Comparison of ENCODE assay signal across 1 cellular context in genomic region chr15:90003736-90004135, GRCh38.
TF ChIP-seq lines count a peak whose summit lies in the region.

No MANE protein-coding gene starts in this region.

TF ChIP-seq in A549, 52 proteins besides CTCF, POLR2A, EP300 and RAD21 (continued from another document):
- no peak for TF ChIP-seq PBX3 (IDR thresholded peaks at IDR 0.05)
- TF ChIP-seq, protein P1, sequence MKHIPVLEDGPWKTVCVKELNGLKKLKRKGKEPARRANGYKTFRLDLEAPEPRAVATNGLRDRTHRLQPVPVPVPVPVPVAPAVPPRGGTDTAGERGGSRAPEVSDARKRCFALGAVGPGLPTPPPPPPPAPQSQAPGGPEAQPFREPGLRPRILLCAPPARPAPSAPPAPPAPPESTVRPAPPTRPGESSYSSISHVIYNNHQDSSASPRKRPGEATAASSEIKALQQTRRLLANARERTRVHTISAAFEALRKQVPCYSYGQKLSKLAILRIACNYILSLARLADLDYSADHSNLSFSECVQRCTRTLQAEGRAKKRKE (CRISPR knock-in tag; IDR thresholded peaks at IDR 0.05; ENCODE audit: low read depth) = no peak
- no peak for TF ChIP-seq BHLHE40 (IDR thresholded peaks at IDR 0.05; ENCODE audit: low read depth, low read length)
- TF ChIP-seq EHF (CRISPR knock-in tag; IDR thresholded peaks at IDR 0.05) = no peak
- TF ChIP-seq, protein P2, sequence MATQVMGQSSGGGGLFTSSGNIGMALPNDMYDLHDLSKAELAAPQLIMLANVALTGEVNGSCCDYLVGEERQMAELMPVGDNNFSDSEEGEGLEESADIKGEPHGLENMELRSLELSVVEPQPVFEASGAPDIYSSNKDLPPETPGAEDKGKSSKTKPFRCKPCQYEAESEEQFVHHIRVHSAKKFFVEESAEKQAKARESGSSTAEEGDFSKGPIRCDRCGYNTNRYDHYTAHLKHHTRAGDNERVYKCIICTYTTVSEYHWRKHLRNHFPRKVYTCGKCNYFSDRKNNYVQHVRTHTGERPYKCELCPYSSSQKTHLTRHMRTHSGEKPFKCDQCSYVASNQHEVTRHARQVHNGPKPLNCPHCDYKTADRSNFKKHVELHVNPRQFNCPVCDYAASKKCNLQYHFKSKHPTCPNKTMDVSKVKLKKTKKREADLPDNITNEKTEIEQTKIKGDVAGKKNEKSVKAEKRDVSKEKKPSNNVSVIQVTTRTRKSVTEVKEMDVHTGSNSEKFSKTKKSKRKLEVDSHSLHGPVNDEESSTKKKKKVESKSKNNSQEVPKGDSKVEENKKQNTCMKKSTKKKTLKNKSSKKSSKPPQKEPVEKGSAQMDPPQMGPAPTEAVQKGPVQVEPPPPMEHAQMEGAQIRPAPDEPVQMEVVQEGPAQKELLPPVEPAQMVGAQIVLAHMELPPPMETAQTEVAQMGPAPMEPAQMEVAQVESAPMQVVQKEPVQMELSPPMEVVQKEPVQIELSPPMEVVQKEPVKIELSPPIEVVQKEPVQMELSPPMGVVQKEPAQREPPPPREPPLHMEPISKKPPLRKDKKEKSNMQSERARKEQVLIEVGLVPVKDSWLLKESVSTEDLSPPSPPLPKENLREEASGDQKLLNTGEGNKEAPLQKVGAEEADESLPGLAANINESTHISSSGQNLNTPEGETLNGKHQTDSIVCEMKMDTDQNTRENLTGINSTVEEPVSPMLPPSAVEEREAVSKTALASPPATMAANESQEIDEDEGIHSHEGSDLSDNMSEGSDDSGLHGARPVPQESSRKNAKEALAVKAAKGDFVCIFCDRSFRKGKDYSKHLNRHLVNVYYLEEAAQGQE (IDR thresholded peaks at IDR 0.05) = no peak
- no peak for TF ChIP-seq RNF2 (IDR thresholded peaks at IDR 0.05; ENCODE audit: borderline replicate concordance, low read depth)
- no peak for TF ChIP-seq CBX2 (IDR thresholded peaks at IDR 0.05; ENCODE audit: borderline replicate concordance, low read depth)
- TF ChIP-seq ESRRA (IDR thresholded peaks at IDR 0.05; ENCODE audit: borderline replicate concordance, low read length) = no peak
- TF ChIP-seq EHMT2 (IDR thresholded peaks at IDR 0.05; ENCODE audit: low read depth) = no peak
- TF ChIP-seq, protein P3, sequence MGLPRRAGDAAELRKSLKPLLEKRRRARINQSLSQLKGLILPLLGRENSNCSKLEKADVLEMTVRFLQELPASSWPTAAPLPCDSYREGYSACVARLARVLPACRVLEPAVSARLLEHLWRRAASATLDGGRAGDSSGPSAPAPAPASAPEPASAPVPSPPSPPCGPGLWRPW (IDR thresholded peaks at IDR 0.05) = no peak
- TF ChIP-seq, protein P4, sequence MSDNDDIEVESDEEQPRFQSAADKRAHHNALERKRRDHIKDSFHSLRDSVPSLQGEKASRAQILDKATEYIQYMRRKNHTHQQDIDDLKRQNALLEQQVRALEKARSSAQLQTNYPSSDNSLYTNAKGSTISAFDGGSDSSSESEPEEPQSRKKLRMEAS (IDR thresholded peaks at IDR 0.05) = no peak
- no peak for TF ChIP-seq HOXA7 (CRISPR knock-in tag; IDR thresholded peaks at IDR 0.05)
- TF ChIP-seq MAZ (IDR thresholded peaks at IDR 0.05; ENCODE audit: borderline replicate concordance, low read depth, low read length) = no peak
- no peak for TF ChIP-seq JUN (IDR thresholded peaks at IDR 0.05)
- TF ChIP-seq PHF8 (IDR thresholded peaks at IDR 0.05; ENCODE audit: borderline replicate concordance, low read depth) = no peak
TF ChIP-seq in A549: peak in this region for 0.
